18 cellular contexts compared by ENCODE assay signal in the genomic region with DNA sequence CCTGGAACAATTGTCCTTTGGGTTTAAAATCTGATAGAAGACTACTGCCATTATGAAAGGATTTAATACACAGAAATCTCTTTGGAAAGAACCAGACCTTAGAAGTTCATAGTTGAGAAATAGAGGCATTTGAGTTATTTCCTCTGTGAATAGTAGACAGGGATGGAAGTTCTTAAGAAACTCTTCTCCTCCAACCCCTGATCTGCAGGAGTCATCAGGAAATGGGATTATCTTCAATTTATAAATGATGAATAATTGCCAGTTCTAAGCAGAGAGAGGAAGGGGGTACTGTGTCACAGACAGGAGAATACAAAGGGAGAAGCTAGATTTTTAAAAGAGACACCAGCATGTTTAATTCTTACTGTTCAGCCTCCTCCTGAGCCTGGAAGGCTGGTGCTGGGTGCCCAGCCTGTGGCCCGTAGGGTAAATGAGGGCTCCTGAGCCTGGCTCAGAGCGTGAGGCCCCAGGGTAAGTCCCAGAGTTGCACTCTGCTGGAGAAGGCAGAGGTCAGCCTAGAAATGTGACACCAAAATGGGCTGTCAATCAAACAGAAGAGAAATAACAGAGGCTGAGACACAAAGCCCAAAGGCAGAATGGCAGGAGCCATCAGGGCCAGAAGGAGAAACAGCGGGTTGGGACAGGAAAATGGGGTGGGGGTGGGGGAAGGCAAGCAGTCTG. TPM values are rescaled to one million over a fixed set of nuclear protein-coding genes. Genes with fewer than 3 reads are reported as not detected.
DNase-seq lines count a peak whose midpoint lies in the region; ATAC-seq, FAIRE-seq and TF ChIP-seq lines count a peak whose summit lies in the region.
"Had no signal": no experiment of that assay in that cellular context is flagged by ENCODE, and none has a peak within 500 bp of the region (broad histone marks: within the 10 kb centered on the region; RNA-seq: fewer than 3 reads in every experiment).

No MANE protein-coding gene starts in this region.

- in situ Hi-C loops in GM12878 (cut with MboI): no loop called here

- H3K27ac ChIP-seq in PC-9: no peak overlapping the region
- no peak overlapping the region for H3K27ac ChIP-seq in GM12878 (ENCODE audit: control insufficient read depth, insufficient read depth)
- H3K27ac ChIP-seq in smooth muscle cell (ENCODE audit: low read depth): peak overlapping the region; percentile 55
- no peak overlapping the region for H3K27ac ChIP-seq in OCI-LY7 (ENCODE audit: low read depth, low read length, poor library complexity, severe bottlenecking)
- H3K27ac ChIP-seq: BLaER1 treated with 17β-estradiol and CSF1 and Interleukin-3, amounts not matched to agents 10 nM and 100 nM; WERI-Rb-1 had no signal

- no peak for FAIRE-seq in GM12878 (lab: Jason Lieb, UNC)

- H3K4me3 ChIP-seq in PC-9 (no peak overlapping the region), GM12878 (no peak overlapping the region), smooth muscle cell (no peak overlapping the region), OCI-LY7 (ENCODE audit: low read depth, low read length, poor library complexity, severe bottlenecking) (no peak overlapping the region)
- H3K4me3 ChIP-seq: adrenal gland; BLaER1 treated with 17β-estradiol and CSF1 and Interleukin-3, amounts not matched to agents 10 nM and 100 nM had no signal

- TF ChIP-seq EP300 in GM12878 (IDR thresholded peaks at IDR 0.05; ENCODE audit: borderline replicate concordance in 1 of 2, control insufficient read depth in 1 of 2, low read depth in 2 of 2, low read length in 2 of 2): no peak

- POLR2A ChIA-PET in PC-9 (lab: Charles Lee; ENCODE audit: unreplicated experiment): no interaction called here
- POLR2A ChIA-PET in GM12878 (lab: Charles Lee): no interaction called here
- POLR2A ChIA-PET in OCI-LY7 (lab: Charles Lee): interaction anchor here (0.6 to 0.7 kb wide), 2 partner anchors 289 to 785 kb away, joined by 3 to 6 read pairs; no protein-coding TSS in a partner anchor

- no peak for TF ChIP-seq RAD21 in GM12878 (IDR thresholded peaks at IDR 0.05; ENCODE audit: insufficient read depth, low read depth, low read length)

- no peak for TF ChIP-seq CTCF in PC-9 (conservative IDR thresholded peaks at IDR 0.05)
- no peak for TF ChIP-seq CTCF in GM12878 (IDR thresholded peaks at IDR 0.05 in 2 of 3, conservative IDR thresholded peaks at IDR 0.05 in 1 of 3; ENCODE audit: control insufficient read depth in 2 of 3, extremely low read depth in 1 of 3, insufficient read depth in 1 of 3, low read depth in 3 of 3, low read length in 3 of 3)
- no peak for TF ChIP-seq CTCF in smooth muscle cell (IDR thresholded peaks at IDR 0.05; ENCODE audit: borderline replicate concordance, insufficient read depth, poor library complexity, severe bottlenecking)
- no peak for TF ChIP-seq CTCF in GM10266 (IDR thresholded peaks at IDR 0.05; ENCODE audit: control insufficient read depth, insufficient read depth, low read depth, missing control alignments)
- TF ChIP-seq CTCF in OCI-LY7 (conservative IDR thresholded peaks at IDR 0.05; ENCODE audit: low read length): no peak

- SMC1A ChIA-PET in GM12878 (lab: Charles Lee; ENCODE audit: uncharacterized antibody, unreplicated experiment): no interaction called here

- H3K79me2 ChIP-seq in PC-9 (ENCODE audit: low read depth) (no peaks in the 10 kb centered on the region), GM12878 (ENCODE audit: control insufficient read depth, insufficient read depth, low read length) (no peaks in the 10 kb centered on the region), smooth muscle cell (ENCODE audit: low read depth) (no peaks in the 10 kb centered on the region), OCI-LY7 (ENCODE audit: insufficient read depth, low read depth, low read length) (no peaks in the 10 kb centered on the region)

- H4K20me1 ChIP-seq in PC-9 (ENCODE audit: insufficient read depth): no peaks in the 10 kb centered on the region
- no peaks in the 10 kb centered on the region for H4K20me1 ChIP-seq in GM12878 (ENCODE audit: control insufficient read depth, insufficient read depth)
- H4K20me1 ChIP-seq in smooth muscle cell (ENCODE audit: low read depth): no peaks in the 10 kb centered on the region
- H4K20me1 ChIP-seq in OCI-LY7 (ENCODE audit: insufficient read depth, low read length): no peaks in the 10 kb centered on the region
- H4K20me1 ChIP-seq: BLaER1 treated with 17β-estradiol and CSF1 and Interleukin-3, amounts not matched to agents 10 nM and 100 nM had no signal

- no peaks in the 10 kb centered on the region for H3K9me2 ChIP-seq in PC-9 (ENCODE audit: insufficient read depth)
- no peaks in the 10 kb centered on the region for H3K9me2 ChIP-seq in OCI-LY7 (ENCODE audit: insufficient read depth, low read length)

- no peaks in the 10 kb centered on the region for H3K36me3 ChIP-seq in PC-9 (ENCODE audit: low read depth)
- H3K36me3 ChIP-seq in GM12878 (ENCODE audit: control insufficient read depth in 2 of 2, insufficient read depth in 2 of 2, low read length in 1 of 2): no peaks in the 10 kb centered on the region
- H3K36me3 ChIP-seq in smooth muscle cell (ENCODE audit: low read depth): no peaks in the 10 kb centered on the region
- no peaks in the 10 kb centered on the region for H3K36me3 ChIP-seq in OCI-LY7 (ENCODE audit: insufficient read depth, low read length)
- H3K36me3 ChIP-seq: adrenal gland; BLaER1 treated with 17β-estradiol and CSF1 and Interleukin-3, amounts not matched to agents 10 nM and 100 nM; WERI-Rb-1 had no signal

- peaks cover 24% of the 10 kb centered on the region for H3K4me1 ChIP-seq in PC-9 (replicated peaks; ENCODE audit: insufficient read depth)
- H3K4me1 ChIP-seq in GM12878 (ENCODE audit: control insufficient read depth, insufficient read depth, low read length): no peaks in the 10 kb centered on the region
- peaks cover 10% of the 10 kb centered on the region for H3K4me1 ChIP-seq in smooth muscle cell (ENCODE audit: low read depth)
- no peaks in the 10 kb centered on the region for H3K4me1 ChIP-seq in OCI-LY7 (ENCODE audit: insufficient read depth, low read length, poor library complexity, severe bottlenecking)

- DNase-seq in PC-9 (peak; percentile 34 to 72), GM12878 (ENCODE audit: low read depth, low spot score) (no peak), left kidney (ENCODE audit: low read depth, low spot score) (peak; percentile 82), smooth muscle cell (lab: John Stamatoyannopoulos, UW; ENCODE audit: unreplicated experiment) (no peak), NCI-H1694 treated with DMSO at 0.1 percent for 48 hours (lab: John Stamatoyannopoulos, UW) (no peak), GM10266 (ENCODE audit: extremely low spot score) (no peak), OCI-LY7 (ENCODE audit: low spot score) (no peak)
- DNase-seq: activated CD8-positive, alpha-beta T cell treated with anti-CD3 and anti-CD28 coated beads for 36 hours; adrenal gland; erythroblast; hypothalamus; NCI-H1436; NCI-H446; right cardiac atrium; WERI-Rb-1 had no signal

- H3K4me2 ChIP-seq in PC-9 (peak overlapping the region; percentile 35), GM12878 (ENCODE audit: control insufficient read depth, insufficient read depth) (no peak overlapping the region), smooth muscle cell (no peak overlapping the region), OCI-LY7 (ENCODE audit: low read length) (no peak overlapping the region)

- RAD21 ChIA-PET in GM12878 (lab: Charles Lee; ENCODE audit: unreplicated experiment): no interaction called here

- H2AFZ ChIP-seq in PC-9: no peak overlapping the region
- no peak overlapping the region for H2AFZ ChIP-seq in GM12878 (ENCODE audit: control insufficient read depth, low read depth, low read length)
- H2AFZ ChIP-seq in smooth muscle cell (ENCODE audit: low read depth): no peak overlapping the region
- no peak overlapping the region for H2AFZ ChIP-seq in OCI-LY7 (ENCODE audit: low read length)

- no peak for ATAC-seq in GM12878
- ATAC-seq: activated CD8-positive, alpha-beta T cell treated with anti-CD3 and anti-CD28 coated beads for 36 hours; natural killer cell treated with Interleukin-12 subunit alpha and Interleukin-12 subunit beta and Interleukin-15 and Interleukin-18, amount 100 ng/mL, for 72 hours; Panc1 had no signal

- 33% methylated on average over 3 of the region's 3 CpGs for WGBS in GM12878 (ENCODE audit: insufficient coverage, insufficient replicate concordance, low lambda C conversion rate, missing lambda C conversion rate)
- WGBS in smooth muscle cell (ENCODE audit: low lambda C conversion rate): 39% methylated on average over 3 of the region's 3 CpGs

- no peak for TF ChIP-seq POLR2A in GM12878 (IDR thresholded peaks at IDR 0.05; ENCODE audit: low read depth, low read length)

- intact Hi-C loops in PC-9 (cut with micrococcal nuclease; ENCODE audit: unreplicated experiment): no loop called here
- intact Hi-C loops in GM12878 (cut with micrococcal nuclease; ENCODE audit: unreplicated experiment): no loop called here
- intact Hi-C loops in OCI-LY7 (cut with micrococcal nuclease; ENCODE audit: unreplicated experiment): no loop called here

- H3K9ac ChIP-seq in GM12878 (ENCODE audit: control insufficient read depth, insufficient read depth, low read length): no peak overlapping the region
- H3K9ac ChIP-seq in smooth muscle cell (ENCODE audit: low read depth): no peak overlapping the region
- H3K9ac ChIP-seq: BLaER1 treated with 17β-estradiol and CSF1 and Interleukin-3, amounts not matched to agents 10 nM and 100 nM had no signal

- H3K27me3 ChIP-seq in PC-9 (ENCODE audit: insufficient read depth, low read depth): no peaks in the 10 kb centered on the region
- H3K27me3 ChIP-seq in GM12878 (replicated peaks in 1 of 2; ENCODE audit: control insufficient read depth in 2 of 2, insufficient read depth in 2 of 2, low read length in 1 of 2): peaks cover 0 to 2% of the 10 kb centered on the region in 2 experiments; a peak in 2 of 4 replicates
- H3K27me3 ChIP-seq in smooth muscle cell (ENCODE audit: low read depth): no peaks in the 10 kb centered on the region
- H3K27me3 ChIP-seq: adrenal gland; BLaER1 treated with 17β-estradiol and CSF1 and Interleukin-3, amounts not matched to agents 10 nM and 100 nM had no signal

- H3K9me3 ChIP-seq in PC-9 (ENCODE audit: insufficient read depth, low read depth): no peaks in the 10 kb centered on the region
- no peaks in the 10 kb centered on the region for H3K9me3 ChIP-seq in GM12878 (replicated peaks; ENCODE audit: control insufficient read depth, insufficient read depth, low read length)
- no peaks in the 10 kb centered on the region for H3K9me3 ChIP-seq in smooth muscle cell (replicated peaks; ENCODE audit: low read depth)
- H3K9me3 ChIP-seq in OCI-LY7 (ENCODE audit: low read length): no peaks in the 10 kb centered on the region
- H3K9me3 ChIP-seq: adrenal gland had no signal

- peaks cover 11% of the 10 kb centered on the region; the same call in 1 of the 2 replicates for H3F3A ChIP-seq in PC-9 (ENCODE audit: insufficient read depth, low read depth)
- H3F3A ChIP-seq in smooth muscle cell (ENCODE audit: low read depth): no peaks in the 10 kb centered on the region

- CTCF ChIA-PET in PC-9 (lab: Charles Lee) (no interaction called here), GM12878 (lab: Yijun Ruan, JAX) (no interaction called here), OCI-LY7 (lab: Charles Lee; ENCODE audit: unreplicated experiment) (no interaction called here)

- BruUV-seq in PC-9 (replicated peaks; lab: Mats Ljungman, UMichigan) (no TSS peak), GM12878 (replicated peaks; lab: Mats Ljungman, UMichigan) (no TSS peak), OCI-LY7 (replicated peaks; lab: Mats Ljungman, UMichigan) (no TSS peak)

RNA-seq across cellular contexts. Expression of a gene that starts 58.2 kb away (rescaled TPM):
- total RNA-seq in PC-9 (2021) (3.9 and 5.5 TPM in 2 replicates), GM12878 (2014; rRNA removed) (4.9 and 5.9 TPM in 2 replicates), GM12878 (2014; rRNA removed; fragmentation: Illumina TruSeq; extraction: Trizol) (4.2 and 5.2 TPM in 2 replicates), GM12878 (2021) (4.3 TPM in 2 replicates), smooth muscle cell (15.2 and 22.9 TPM in 2 replicates), OCI-LY7 (2022) (not detected in 2 replicates)
- total RNA-seq in GM12878 (2013; cell fraction: nucleolus; rRNA removed): not detected in 2 replicates
- polyA plus RNA-seq in GM12878 (2011; ENCODE audit: low read depth): 1.6 TPM
- polyA plus RNA-seq in GM12878 (2011; rRNA removed) (0.24 TPM in 1 of 2 replicates, not detected in the other), GM12878 (2014; fragmentation: Illumina TruSeq; extraction: Trizol) (4.0 and 5.6 TPM in 2 replicates), GM12878 (2014; fragmentation: Nextera tagmentation; extraction: Ambion mirVana) (under 1 TPM; 0.13 to 0.16 TPM), GM12878 (2014; rRNA removed) (7.1 and 10.2 TPM in 2 replicates), GM12878 (2016; fragmentation: Nextera tagmentation; extraction: Ambion mirVana) (under 1 TPM; 0.15 to 0.25 TPM), smooth muscle cell (5.1 and 12.2 TPM in 2 replicates)
- polyA plus RNA-seq in GM12878 (2011; cell fraction: cytosol; rRNA removed): 0.17 TPM in 1 of 2 replicates, not detected in the other
- 0.46 and 0.51 TPM in 2 replicates for polyA plus RNA-seq in GM12878 (2011; cell fraction: nucleus; rRNA removed)
- polyA plus RNA-seq in GM12878 (2012): 1.8 and 3.6 TPM in 2 replicates
- polyA minus RNA-seq in GM12878 (2011; rRNA and poly(A)+ RNA removed): not detected in 2 replicates
- polyA minus RNA-seq in GM12878 (2011; cell fraction: cytosol; rRNA and poly(A)+ RNA removed): not detected in 2 replicates
- polyA minus RNA-seq in GM12878 (2011; cell fraction: nucleus; rRNA and poly(A)+ RNA removed): 0.77 TPM in 1 of 2 replicates, not detected in the other
- total RNA-seq in OCI-LY7 (2014; rRNA removed; shearing (Covaris generic)): not detected in 2 replicates
- total RNA-seq: activated CD8-positive, alpha-beta T cell treated with anti-CD3 and anti-CD28 coated beads for 36 hours; natural killer cell treated with Interleukin-12 subunit alpha and Interleukin-12 subunit beta and Interleukin-15 and Interleukin-18, amount 100 ng/mL, for 72 hours had no signal

Comparison
In these comparisons a context has a peak if more than half of its experiments do, and no peak if none do; other contexts are left out.
1. DNase-seq: peak in PC-9 (2 of 2) and left kidney (single experiment); none in GM12878 (single experiment), smooth muscle cell (single experiment), NCI-H1694 treated with DMSO at 0.1 percent for 48 hours (single experiment), GM10266 (single experiment) and OCI-LY7 (single experiment).